In the genomic region with DNA sequence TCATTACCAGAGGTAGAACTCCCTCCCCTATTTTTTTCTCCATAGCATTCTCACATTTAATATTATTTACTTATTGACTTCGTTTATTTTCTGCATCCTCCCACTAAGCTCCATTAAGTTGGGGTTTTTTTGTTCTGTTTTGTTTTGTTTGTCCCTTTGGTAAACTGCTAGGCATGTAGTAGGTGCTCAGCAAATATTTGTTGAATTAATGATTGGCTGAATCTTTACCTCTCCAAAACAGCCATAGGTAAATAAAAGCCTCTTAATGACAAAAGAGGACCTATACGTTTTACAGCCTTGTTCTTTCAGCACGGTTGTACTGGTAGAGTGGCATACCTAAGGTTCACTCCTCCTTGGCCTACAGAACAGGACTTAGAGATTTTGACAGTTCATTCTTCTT, we compare ENCODE assay signal across 30 cellular contexts.
"Had no signal": no experiment of that assay in that cellular context is flagged by ENCODE, and none has a peak within 500 bp of the region (broad histone marks: within the 10 kb centered on the region; RNA-seq: fewer than 3 reads in every experiment).

No MANE protein-coding gene starts in this region.

- DNase-seq: activated CD4-positive, alpha-beta memory T cell treated with anti-CD3 and anti-CD28 coated beads for 36 hours; activated CD4-positive, alpha-beta T cell treated with anti-CD3 and anti-CD28 coated beads for 36 hours; activated CD4-positive, alpha-beta T cell treated with anti-CD3 and anti-CD28 coated beads, Interleukin-2, amount 10 ng/mL, durations not matched to agents 24 days and 14 days; activated CD4-positive, CD25-positive, alpha-beta regulatory T cell; activated CD4-positive, CD25-positive, alpha-beta regulatory T cell treated with anti-CD3 and anti-CD28 coated beads, Interleukin-2, amount 50 U/mL, for 72 hours; activated CD8-positive, alpha-beta memory T cell treated with anti-CD3 and anti-CD28 coated beads, Interleukin-2, amount 10 ng/mL, durations not matched to agents 7 days and 5 days; activated CD8-positive, alpha-beta memory T cell treated with anti-CD3 and anti-CD28 coated beads, Interleukin-2, amount 50 U/mL, for 4 hours; activated CD8-positive, alpha-beta T cell treated with anti-CD3 and anti-CD28 coated beads, Interleukin-2, amount 10 ng/mL, durations not matched to agents 7 days and 5 days; activated effector memory CD4-positive, alpha-beta T cell treated with Interleukin-2 at 50 U/mL for 16 hours; activated gamma-delta T cell treated with Interleukin-2 at 50 U/mL for 16 hours; activated naive CD4-positive, alpha-beta T cell treated with anti-CD3 and anti-CD28 coated beads, Interleukin-2, amount 50 U/mL, for 16 hours; activated naive CD4-positive, alpha-beta T cell treated with Interleukin-2 at 50 U/mL for 16 hours; activated T-cell treated with anti-CD3 and anti-CD28 coated beads, Interleukin-2, amount 50 U/mL, for 1 hour; amniotic stem cell; anterior cingulate cortex; brain microvascular endothelial cell; dorsolateral prefrontal cortex; effector memory CD4-positive, alpha-beta T cell; endodermal cell; foreskin fibroblast; head of caudate nucleus; T-helper 2 cell had no signal

- ATAC-seq: activated CD4-positive, alpha-beta T cell treated with anti-CD3 and anti-CD28 coated beads for 36 hours; activated CD8-positive, alpha-beta memory T cell treated with anti-CD3 and anti-CD28 coated beads, Interleukin-2, amount 10 ng/mL, durations not matched to agents 7 days and 5 days; activated CD8-positive, alpha-beta T cell treated with anti-CD3 and anti-CD28 coated beads, Interleukin-2, amount 10 ng/mL, durations not matched to agents 7 days and 5 days; activated T-helper 17 cell treated with anti-CD3 and anti-CD28 coated beads, Interleukin-2, amount 50 U/mL, for 72 hours; esophagus mucosa had no signal

- H3K4me1 Mint-ChIP-seq: activated CD8-positive, alpha-beta memory T cell treated with anti-CD3 and anti-CD28 coated beads, Interleukin-2, amount 10 ng/mL, durations not matched to agents 7 days and 5 days had no signal

- H3K27ac Mint-ChIP-seq: activated CD4-positive, alpha-beta memory T cell treated with anti-CD3 and anti-CD28 coated beads for 36 hours; activated CD4-positive, alpha-beta T cell treated with anti-CD3 and anti-CD28 coated beads for 36 hours; activated CD4-positive, alpha-beta T cell treated with anti-CD3 and anti-CD28 coated beads, Interleukin-2, amount 10 ng/mL, durations not matched to agents 24 days and 14 days; activated CD8-positive, alpha-beta memory T cell treated with anti-CD3 and anti-CD28 coated beads, Interleukin-2, amount 10 ng/mL, durations not matched to agents 7 days and 5 days; activated CD8-positive, alpha-beta T cell treated with anti-CD3 and anti-CD28 coated beads, Interleukin-2, amount 10 ng/mL, durations not matched to agents 7 days and 5 days; activated naive CD8-positive, alpha-beta T cell; activated T-helper 17 cell treated with anti-CD3 and anti-CD28 coated beads, Interleukin-2, amount 50 U/mL, for 72 hours; dendritic cell treated with granulocyte-macrophage colony-stimulating factor and Interleukin-4, amounts not matched to agents 40 ng/mL and 50 ng/mL, for 4 days; endodermal cell had no signal

- H3K27me3 Mint-ChIP-seq: activated CD4-positive, alpha-beta memory T cell treated with anti-CD3 and anti-CD28 coated beads for 36 hours; activated CD4-positive, alpha-beta T cell treated with anti-CD3 and anti-CD28 coated beads for 36 hours; activated CD4-positive, alpha-beta T cell treated with anti-CD3 and anti-CD28 coated beads, Interleukin-2, amount 10 ng/mL, durations not matched to agents 24 days and 14 days; activated CD8-positive, alpha-beta memory T cell treated with anti-CD3 and anti-CD28 coated beads, Interleukin-2, amount 10 ng/mL, durations not matched to agents 7 days and 5 days; activated naive CD8-positive, alpha-beta T cell; activated T-helper 17 cell treated with anti-CD3 and anti-CD28 coated beads, Interleukin-2, amount 50 U/mL, for 72 hours; central memory CD8-positive, alpha-beta T cell; dendritic cell treated with granulocyte-macrophage colony-stimulating factor and Interleukin-4, amounts not matched to agents 40 ng/mL and 50 ng/mL, for 4 days had no signal

- H3K9me3 Mint-ChIP-seq: activated CD4-positive, alpha-beta T cell treated with anti-CD3 and anti-CD28 coated beads, Interleukin-2, amount 10 ng/mL, durations not matched to agents 24 days and 14 days; activated T-helper 17 cell treated with anti-CD3 and anti-CD28 coated beads, Interleukin-2, amount 50 U/mL, for 72 hours; central memory CD8-positive, alpha-beta T cell had no signal

- H3K4me3 Mint-ChIP-seq: activated CD4-positive, alpha-beta memory T cell treated with anti-CD3 and anti-CD28 coated beads for 36 hours; activated CD4-positive, alpha-beta T cell treated with anti-CD3 and anti-CD28 coated beads for 36 hours; activated CD4-positive, alpha-beta T cell treated with anti-CD3 and anti-CD28 coated beads, Interleukin-2, amount 10 ng/mL, durations not matched to agents 24 days and 14 days; activated CD8-positive, alpha-beta memory T cell treated with anti-CD3 and anti-CD28 coated beads, Interleukin-2, amount 10 ng/mL, durations not matched to agents 7 days and 5 days; activated CD8-positive, alpha-beta T cell treated with anti-CD3 and anti-CD28 coated beads, Interleukin-2, amount 10 ng/mL, durations not matched to agents 7 days and 5 days; activated naive CD8-positive, alpha-beta T cell; activated T-helper 17 cell treated with anti-CD3 and anti-CD28 coated beads, Interleukin-2, amount 50 U/mL, for 72 hours; central memory CD8-positive, alpha-beta T cell; dendritic cell treated with granulocyte-macrophage colony-stimulating factor and Interleukin-4, amounts not matched to agents 40 ng/mL and 50 ng/mL, for 4 days; endodermal cell had no signal

- FAIRE-seq: astrocyte, bronchial epithelial cell, frontal cortex had no signal
